10 cellular contexts compared by ENCODE assay signal in genomic region chr2:197211881-197212342, GRCh38.
DNase-seq lines count a peak whose midpoint lies in the region; ATAC-seq lines count a peak whose summit lies in the region.
"Had no signal": no experiment of that assay in that cellular context is flagged by ENCODE, and none has a peak within 500 bp of the region (broad histone marks: within the 10 kb centered on the region; RNA-seq: fewer than 3 reads in every experiment).

No MANE protein-coding gene starts in this region.

- peak; percentile 52 for DNase-seq in stimulated activated CD4-positive, alpha-beta T cell treated with anti-CD3 and anti-CD28 coated beads, Interleukin-1b, Interleukin-23, amount 100 ng/mL, for 48 hours
- no peak for DNase-seq in stimulated activated CD4-positive, alpha-beta T cell treated with anti-CD3 and anti-CD28 coated beads, Interleukin-12 subunit alpha, Interleukin-12 subunit beta, amount 100 ng/mL, for 4 hours
- DNase-seq in activated T-cell treated with anti-CD3 and anti-CD28 coated beads, Interleukin-2, amount 50 U/mL, for 72 hours, result peak; percentile 41 to 49
- no peak for DNase-seq in naive B cell
- DNase-seq in NK-92 treated with Interleukin-12 subunit alpha and Interleukin-12 subunit beta, amount 100 ng/mL, for 24 hours (lab: John Stamatoyannopoulos, UW), result no peak
- DNase-seq in HuH-7.5 (ENCODE audit: low spot score), result no peak
- no peak for DNase-seq in iPS-NIHi11 (ENCODE audit: low spot score)
- DNase-seq: MG63, SJCRH30 had no signal

- H3K4me1 Mint-ChIP-seq in activated T-cell treated with anti-CD3 and anti-CD28 coated beads, Interleukin-2, amount 50 U/mL, for 72 hours (ENCODE audit: low read depth), result peaks cover 100% of the 10 kb centered on the region
- peaks cover 67 to 99% (median 92%) of the 10 kb centered on the region in 3 donors for H3K4me1 Mint-ChIP-seq in naive B cell

- H3K27ac Mint-ChIP-seq in activated T-cell treated with anti-CD3 and anti-CD28 coated beads, Interleukin-2, amount 50 U/mL, for 72 hours, result peak overlapping the region; percentile 98
- H3K27ac Mint-ChIP-seq in naive B cell, result peak overlapping the region; percentile 95 to 99 (median 97)

- peak; percentile 33 to 40 for ATAC-seq in activated T-cell treated with anti-CD3 and anti-CD28 coated beads, Interleukin-2, amount 50 U/mL, for 72 hours (replicated peaks in 1 of 2)
- ATAC-seq in naive B cell (ENCODE audit: low read depth in 2 of 2) (peak; percentile 8 to 9), HG02588 (IDR thresholded peaks at IDR 0.05; ENCODE audit: unreplicated experiment) (no peak)

- H3K4me3 Mint-ChIP-seq in activated T-cell treated with anti-CD3 and anti-CD28 coated beads, Interleukin-2, amount 50 U/mL, for 72 hours, result peak overlapping the region; percentile 66 to 85
- H3K4me3 Mint-ChIP-seq in naive B cell, result peak overlapping the region; percentile 72 to 89 (median 84)

- H3K9me3 Mint-ChIP-seq in activated T-cell treated with anti-CD3 and anti-CD28 coated beads, Interleukin-2, amount 50 U/mL, for 72 hours, result no peaks in the 10 kb centered on the region
- H3K9me3 Mint-ChIP-seq in naive B cell, result no peaks in the 10 kb centered on the region

- H3K27me3 Mint-ChIP-seq in activated T-cell treated with anti-CD3 and anti-CD28 coated beads, Interleukin-2, amount 50 U/mL, for 72 hours (ENCODE audit: low read depth), result no peaks in the 10 kb centered on the region
- H3K27me3 Mint-ChIP-seq in naive B cell, result no peaks in the 10 kb centered on the region

- H3K36me3 Mint-ChIP-seq in activated T-cell treated with anti-CD3 and anti-CD28 coated beads, Interleukin-2, amount 50 U/mL, for 72 hours (ENCODE audit: insufficient read depth in 2 of 2), result no peaks in the 10 kb centered on the region
- H3K36me3 Mint-ChIP-seq in naive B cell, result no peaks in the 10 kb centered on the region

Comparison
In these comparisons a context has a peak if more than half of its experiments do, and no peak if none do; other contexts are left out.
1. DNase-seq: peak in stimulated activated CD4-positive, alpha-beta T cell treated with anti-CD3 and anti-CD28 coated beads, Interleukin-1b, Interleukin-23, amount 100 ng/mL, for 48 hours (single experiment) and activated T-cell treated with anti-CD3 and anti-CD28 coated beads, Interleukin-2, amount 50 U/mL, for 72 hours (2 of 2); none in stimulated activated CD4-positive, alpha-beta T cell treated with anti-CD3 and anti-CD28 coated beads, Interleukin-12 subunit alpha, Interleukin-12 subunit beta, amount 100 ng/mL, for 4 hours (single experiment), naive B cell (single experiment), NK-92 treated with Interleukin-12 subunit alpha and Interleukin-12 subunit beta, amount 100 ng/mL, for 24 hours (single experiment), HuH-7.5 (single experiment) and iPS-NIHi11 (single experiment).